ENCODE assay signal across 8 cellular contexts in genomic region chr12:98504368-98504617, GRCh38.
DNase-seq lines count a peak whose midpoint lies in the region; ATAC-seq and TF ChIP-seq lines count a peak whose summit lies in the region.

No MANE protein-coding gene starts in this region.

- no peaks in the 10 kb centered on the region for H3K36me3 ChIP-seq in mucosa of rectum (ENCODE audit: control insufficient read depth in 2 of 2, insufficient read depth in 2 of 2, low read length in 2 of 2)

- H3K9me3 ChIP-seq in mucosa of rectum (ENCODE audit: control insufficient read depth in 2 of 2, low read length in 2 of 2): no peaks in the 10 kb centered on the region

- DNase-seq in DMS53 treated with DMSO at 0.1 percent for 48 hours (lab: John Stamatoyannopoulos, UW; ENCODE audit: unreplicated experiment) (peak; percentile 81), DMS53 (lab: John Stamatoyannopoulos, UW) (no peak), astrocyte of the cerebellum (ENCODE audit: low read depth) (no peak), UCSD-AML1 (lab: John Stamatoyannopoulos, UW; ENCODE audit: unreplicated experiment) (no peak)
- DNase-seq in effector CD8-positive, alpha-beta T cell (lab: John Stamatoyannopoulos, UW): no peak

- TF ChIP-seq CTCF in astrocyte of the cerebellum (IDR thresholded peaks at IDR 0.05; ENCODE audit: low read depth, low read length, missing control alignments): no peak

- in situ Hi-C loops in astrocyte of the cerebellum (cut with HindIII; ENCODE audit: low sequenced_read_pairs): no loop called here

- H3K27me3 ChIP-seq in mucosa of rectum (ENCODE audit: control insufficient read depth in 2 of 2, insufficient read depth in 2 of 2, low read length in 2 of 2): no peaks in the 10 kb centered on the region

- H3K4me3 ChIP-seq in astrocyte of the cerebellum (ENCODE audit: low read depth, low read length) (peak overlapping the region; percentile 75), mucosa of rectum (ENCODE audit: low read length in 2 of 2) (peak overlapping the region; percentile 95 to 99)

- peaks cover 2 to 15% of the 10 kb centered on the region in 2 donors for H3K4me1 ChIP-seq in mucosa of rectum (ENCODE audit: control insufficient read depth in 2 of 2, insufficient read depth in 2 of 2, low read length in 2 of 2)

- H3K27ac ChIP-seq in mucosa of rectum (ENCODE audit: low read depth in 2 of 2, low read length in 2 of 2): peak overlapping the region; percentile 98

- H3K9ac ChIP-seq in mucosa of rectum (ENCODE audit: low read depth in 1 of 2, low read length in 2 of 2): peak overlapping the region; percentile 86 to 94

- peak; percentile 5 for ATAC-seq in HG03342 (IDR thresholded peaks at IDR 0.05; ENCODE audit: unreplicated experiment)
- ATAC-seq in HG03039 (IDR thresholded peaks at IDR 0.05; ENCODE audit: unreplicated experiment): no peak
